11 cellular contexts compared by ENCODE assay signal in the genomic region with DNA sequence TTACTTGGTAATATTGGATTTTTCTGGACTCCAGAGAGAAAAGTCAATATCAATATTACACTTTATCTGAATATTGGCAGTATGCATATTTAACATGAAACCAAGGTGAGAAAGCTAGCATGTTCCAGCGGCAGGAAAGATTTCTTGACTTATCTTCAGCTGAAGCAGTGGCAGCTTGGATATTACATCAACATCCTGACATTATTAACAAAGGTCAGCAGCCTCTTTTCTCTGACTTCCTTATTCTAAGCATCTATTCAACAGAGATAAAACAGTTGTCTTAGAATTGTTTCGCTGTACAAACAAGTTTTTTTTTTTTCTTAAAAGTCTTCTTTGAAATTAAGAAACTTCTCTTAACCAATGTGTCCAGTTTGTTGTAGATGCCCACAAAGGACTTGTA. TPM values are rescaled to one million over a fixed set of nuclear protein-coding genes. Genes with fewer than 3 reads are reported as not detected.
A peak's percentile ranks its signal among the peaks of the same experiment; 100 is the strongest.
DNase-seq lines count a peak whose midpoint lies in the region; ATAC-seq, FAIRE-seq and TF ChIP-seq lines count a peak whose summit lies in the region.
"Had no signal": no experiment of that assay in that cellular context is flagged by ENCODE, and none has a peak within 500 bp of the region (broad histone marks: within the 10 kb centered on the region; RNA-seq: fewer than 3 reads in every experiment).

No MANE protein-coding gene starts in this region.

- no peaks in the 10 kb centered on the region for H4K20me1 ChIP-seq in astrocyte (ENCODE audit: insufficient read depth, low read length)

- no peak overlapping the region for H3K4me3 Mint-ChIP-seq in astrocyte (ENCODE audit: unreplicated experiment)
- H3K4me3 Mint-ChIP-seq: T-helper 17 cell had no signal

- H3K27ac ChIP-seq in ACC112 (ENCODE audit: low read depth, low read length): peak overlapping the region; percentile 99
- peak overlapping the region; percentile 94 for H3K27ac ChIP-seq in astrocyte (ENCODE audit: low read depth, low read length)
- H3K27ac ChIP-seq in left lung: peak overlapping the region; percentile 31 to 77

- TF ChIP-seq CTCF in astrocyte (IDR thresholded peaks at IDR 0.05; ENCODE audit: insufficient read depth, low read depth, low read length) (no peak), left lung (IDR thresholded peaks at IDR 0.05) (no peak), GM10266 (IDR thresholded peaks at IDR 0.05; ENCODE audit: control insufficient read depth, insufficient read depth, low read depth, missing control alignments) (no peak)

- DNase-seq in astrocyte (ENCODE audit: low read depth): no peak
- DNase-seq in left lung: no peak
- DNase-seq in GM10266 (ENCODE audit: extremely low spot score): no peak
- no peak for DNase-seq in dedifferentiated amniotic fluid mesenchymal stem cell (ENCODE audit: extremely low spot score)
- DNase-seq: sigmoid colon, T-helper 17 cell had no signal

- peaks cover 63% of the 10 kb centered on the region for H3K4me1 Mint-ChIP-seq in astrocyte (ENCODE audit: low read depth, unreplicated experiment)

- H2AFZ ChIP-seq in ACC112 (ENCODE audit: low read length, unreplicated experiment): peak overlapping the region; percentile 27
- no peak overlapping the region for H2AFZ ChIP-seq in astrocyte (ENCODE audit: low read depth, low read length)

- H3K36me3 ChIP-seq in ACC112 (ENCODE audit: insufficient read depth, low read length) (no peaks in the 10 kb centered on the region), astrocyte (ENCODE audit: insufficient read depth, low read length) (no peaks in the 10 kb centered on the region), left lung (no peaks in the 10 kb centered on the region)
- H3K36me3 ChIP-seq: sigmoid colon had no signal

- H3K4me3 ChIP-seq in ACC112 (ENCODE audit: low read depth, low read length): peak overlapping the region; percentile 70
- no peak overlapping the region for H3K4me3 ChIP-seq in astrocyte (ENCODE audit: insufficient read depth, low read depth, low read length)
- no peak overlapping the region for H3K4me3 ChIP-seq in left lung
- H3K4me3 ChIP-seq: sigmoid colon had no signal

- H3K4me1 ChIP-seq in ACC112 (ENCODE audit: control insufficient read depth, insufficient read depth, low read length, unreplicated experiment): peaks cover 82% of the 10 kb centered on the region
- peaks cover 72% of the 10 kb centered on the region for H3K4me1 ChIP-seq in astrocyte (ENCODE audit: insufficient read depth, low read length)
- peaks cover 40 to 58% of the 10 kb centered on the region in 2 donors for H3K4me1 ChIP-seq in left lung

- no peaks in the 10 kb centered on the region for H3K27me3 Mint-ChIP-seq in astrocyte (ENCODE audit: low read depth, unreplicated experiment)
- H3K27me3 Mint-ChIP-seq: T-helper 17 cell had no signal

- H3K9me3 ChIP-seq in astrocyte (ENCODE audit: insufficient read depth, low read depth, low read length) (no peaks in the 10 kb centered on the region), left lung (no peaks in the 10 kb centered on the region)
- H3K9me3 ChIP-seq: sigmoid colon had no signal

- peaks cover 1% of the 10 kb centered on the region for H3K36me3 Mint-ChIP-seq in astrocyte (ENCODE audit: low read depth, unreplicated experiment)

- H3K27me3 ChIP-seq in ACC112 (ENCODE audit: insufficient read depth, low read length) (no peaks in the 10 kb centered on the region), astrocyte (ENCODE audit: insufficient read depth, low read length) (no peaks in the 10 kb centered on the region), left lung (no peaks in the 10 kb centered on the region)
- H3K27me3 ChIP-seq: sigmoid colon had no signal

- peak overlapping the region; percentile 75 for H3K4me2 ChIP-seq in astrocyte (ENCODE audit: low read length)

- no peaks in the 10 kb centered on the region for H3K9me3 Mint-ChIP-seq in astrocyte (ENCODE audit: unreplicated experiment)

- H3K79me2 ChIP-seq in ACC112 (ENCODE audit: control insufficient read depth, insufficient read depth, low read length, unreplicated experiment) (peaks cover 76% of the 10 kb centered on the region), astrocyte (ENCODE audit: insufficient read depth, low read length) (peaks cover 93% of the 10 kb centered on the region)

- H3K9ac ChIP-seq in astrocyte (ENCODE audit: low read length): peak overlapping the region; percentile 23

- no peak for FAIRE-seq in astrocyte (lab: Jason Lieb, UNC)
- FAIRE-seq: G401.6 had no signal

- ATAC-seq in HG03432 (IDR thresholded peaks at IDR 0.05; ENCODE audit: unreplicated experiment) (peak; percentile 35), left lung (peak; percentile 15), GM19395 (IDR thresholded peaks at IDR 0.05; ENCODE audit: unreplicated experiment) (no peak), HG03108 (IDR thresholded peaks at IDR 0.05; ENCODE audit: unreplicated experiment) (no peak)
- ATAC-seq: T-helper 17 cell had no signal

- intact Hi-C loops in left lung (cut with DNase I): no loop called here

- H3K27ac Mint-ChIP-seq in astrocyte (ENCODE audit: unreplicated experiment): peak overlapping the region; percentile 73
- H3K27ac Mint-ChIP-seq: T-helper 17 cell had no signal

RNA-seq across cellular contexts. Expression of gene DCBLD1, which starts 11.8 kb away (rescaled TPM):
- total RNA-seq in astrocyte (36.8 and 44.9 TPM in 2 replicates), left lung (10 to 100 TPM; 20.8 to 55.8 TPM)

Comparison
In these comparisons a context has a peak if more than half of its experiments do, and no peak if none do; other contexts are left out.
1. ATAC-seq: peak in HG03432 (single experiment) and left lung (single experiment); none in GM19395 (single experiment) and HG03108 (single experiment).
2. Peak in every context shown above with its lines, with median percentiles within 50 percentile points of each other: H3K27ac ChIP-seq.